ENCODE assay signal across 1 cellular context in the genomic region with DNA sequence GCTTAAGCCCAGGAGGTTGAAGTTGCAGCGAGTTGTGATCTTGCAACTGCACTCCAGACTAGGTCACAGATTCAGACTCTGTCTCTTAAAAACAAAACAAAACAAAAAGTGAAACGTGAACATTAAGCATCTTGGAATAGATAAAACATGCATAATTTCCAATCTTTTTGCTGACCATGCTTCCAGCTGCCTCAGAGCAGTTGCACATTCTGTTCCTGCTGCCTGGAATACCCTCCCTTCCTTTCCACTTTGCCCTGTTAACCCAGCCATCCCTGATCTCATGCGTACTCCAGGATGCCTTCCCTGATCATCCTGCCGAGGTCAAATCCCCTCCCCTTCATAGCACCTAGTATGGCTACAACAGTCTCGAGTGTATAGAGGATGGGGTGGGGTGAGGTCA.
TF ChIP-seq lines count a peak whose summit lies in the region.

No MANE protein-coding gene starts in this region.

TF ChIP-seq in GM23338, 12 proteins besides CTCF, POLR2A, EP300 and RAD21 (continued from another document):
- TF ChIP-seq, protein P1, sequence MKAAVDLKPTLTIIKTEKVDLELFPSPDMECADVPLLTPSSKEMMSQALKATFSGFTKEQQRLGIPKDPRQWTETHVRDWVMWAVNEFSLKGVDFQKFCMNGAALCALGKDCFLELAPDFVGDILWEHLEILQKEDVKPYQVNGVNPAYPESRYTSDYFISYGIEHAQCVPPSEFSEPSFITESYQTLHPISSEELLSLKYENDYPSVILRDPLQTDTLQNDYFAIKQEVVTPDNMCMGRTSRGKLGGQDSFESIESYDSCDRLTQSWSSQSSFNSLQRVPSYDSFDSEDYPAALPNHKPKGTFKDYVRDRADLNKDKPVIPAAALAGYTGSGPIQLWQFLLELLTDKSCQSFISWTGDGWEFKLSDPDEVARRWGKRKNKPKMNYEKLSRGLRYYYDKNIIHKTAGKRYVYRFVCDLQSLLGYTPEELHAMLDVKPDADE (IDR thresholded peaks at IDR 0.05) = no peak
- TF ChIP-seq JUNB (IDR thresholded peaks at IDR 0.05; ENCODE audit: unreplicated experiment) = no peak
- no peak for TF ChIP-seq NANOG (IDR thresholded peaks at IDR 0.05; ENCODE audit: borderline replicate concordance)
- no peak for TF ChIP-seq ZNF331 (CRISPR knock-in tag; IDR thresholded peaks at IDR 0.05; ENCODE audit: low read depth)
